ENCODE assay signal across 16 cellular contexts in genomic region chr18:46046126-46046525, GRCh38. TPM values are rescaled to one million over a fixed set of nuclear protein-coding genes. Genes with fewer than 3 reads are reported as not detected.
DNase-seq lines count a peak whose midpoint lies in the region; ATAC-seq, FAIRE-seq and TF ChIP-seq lines count a peak whose summit lies in the region.
"Had no signal": no experiment of that assay in that cellular context is flagged by ENCODE, and none has a peak within 500 bp of the region (broad histone marks: within the 10 kb centered on the region; RNA-seq: fewer than 3 reads in every experiment).

No MANE protein-coding gene starts in this region.

- no peaks in the 10 kb centered on the region for H3K79me1 ChIP-seq in H1 (ENCODE audit: low read depth, low read length)
- no peaks in the 10 kb centered on the region for H3K79me1 ChIP-seq in mesendoderm (ENCODE audit: low read length)

- H4K20me1 ChIP-seq in HCT116 (ENCODE audit: insufficient read depth) (0 out of 2 replicates have a peak, but pooled peaks cover 3% of the 10 kb centered on the region), H1 (replicated peaks in 1 of 2; ENCODE audit: control insufficient read depth in 1 of 2, insufficient read depth in 2 of 2, low read length in 2 of 2) (no peaks in the 10 kb centered on the region)

- peak overlapping the region; percentile 53 for H4K8ac ChIP-seq in H1 (ENCODE audit: extremely low read depth, insufficient read depth, low read length)
- H4K8ac ChIP-seq in mesendoderm (ENCODE audit: low read depth, low read length): no peak overlapping the region

- H3K27me3 ChIP-seq in HCT116 (ENCODE audit: insufficient read depth, low read length) (no peaks in the 10 kb centered on the region), H1 (replicated peaks in 1 of 4; ENCODE audit: control insufficient read depth in 3 of 4, extremely low read depth in 1 of 4, insufficient read depth in 3 of 4, low read length in 3 of 4) (no peaks in the 10 kb centered on the region), mesendoderm (ENCODE audit: insufficient read depth, low read length, poor library complexity) (no peaks in the 10 kb centered on the region)

- H3K4me3 ChIP-seq in HCT116 (replicated peaks in 1 of 2; ENCODE audit: low read depth in 1 of 2, low read length in 2 of 2) (no peak overlapping the region), H1 (ENCODE audit: extremely low read depth in 1 of 4, insufficient read depth in 2 of 4, low read depth in 3 of 4, low read length in 4 of 4) (no peak overlapping the region), mesendoderm (ENCODE audit: low read length) (no peak overlapping the region)

- no peak overlapping the region for H2BK5ac ChIP-seq in H1 (ENCODE audit: low read depth, low read length)
- no peak overlapping the region for H2BK5ac ChIP-seq in mesendoderm (ENCODE audit: low read length)

- WGBS in H1 (ENCODE audit: extremely low coverage in 1 of 2, insufficient coverage in 1 of 2, insufficient read length in 1 of 2, insufficient replicate concordance in 2 of 2, low coverage in 1 of 2, low lambda C conversion rate in 2 of 2, missing lambda C conversion rate in 1 of 2), 2 experiments: 87% methylated on average over 6 of the region's 6 CpGs; no CpG with 5 or more reads in 1 of the 2 experiments
- WGBS in mesendoderm (ENCODE audit: extremely low coverage, insufficient coverage, low lambda C conversion rate): no CpG with 5 or more reads among the region's 6 CpGs

- peak; percentile 48 for DNase-seq in ELF-1 (ENCODE audit: low read depth, low spot score)
- no peak for DNase-seq in HCT116 (ENCODE audit: low read depth, low spot score)
- DNase-seq in H1 (ENCODE audit: low read depth in 1 of 2, low spot score in 2 of 2): no peak
- peak; percentile 39 for DNase-seq in mesendoderm
- DNase-seq in activated naive CD4-positive, alpha-beta T cell treated with anti-CD3 and anti-CD28 coated beads, Interleukin-2, amount 10 ng/mL, durations not matched to agents 7 days and 5 days: no peak
- DNase-seq in erythroblast (lab: John Stamatoyannopoulos, UW): no peak
- DNase-seq in GM19238 (ENCODE audit: insufficient read length, low spot score): no peak
- DNase-seq: C1 segment of cervical spinal cord, NCI-H1092 treated with DMSO at 0.1 percent for 48 hours, NCI-H2107, NCI-H2227 treated with DMSO at 0.1 percent for 48 hours, NCI-H524 treated with DMSO at 0.1 percent for 48 hours, SHP77 treated with DMSO at 0.1 percent for 48 hours had no signal

- H3K36me3 Mint-ChIP-seq in activated naive CD4-positive, alpha-beta T cell treated with anti-CD3 and anti-CD28 coated beads, Interleukin-2, amount 10 ng/mL, durations not matched to agents 7 days and 5 days: peaks cover 8% of the 10 kb centered on the region

- H2AK5ac ChIP-seq in H1 (ENCODE audit: low read depth, low read length) (no peak overlapping the region), mesendoderm (ENCODE audit: low read length) (no peak overlapping the region)

- H4K5ac ChIP-seq in H1 (ENCODE audit: insufficient read length, low read depth, low read length) (no peak overlapping the region), mesendoderm (ENCODE audit: low read length) (no peak overlapping the region)

- H3K4me1 ChIP-seq in HCT116 (ENCODE audit: control insufficient read depth in 1 of 2, insufficient read depth in 2 of 2, low read length in 2 of 2) (peaks cover 5 to 16% of the 10 kb centered on the region in 2 experiments; a peak in 3 of 4 replicates), H1 (replicated peaks in 1 of 4; ENCODE audit: control insufficient read depth in 3 of 4, insufficient read depth in 4 of 4, low read length in 3 of 4) (peaks cover 0 to 8% (median 2%) of the 10 kb centered on the region in 4 experiments; a peak in 2 of 7 replicates), mesendoderm (ENCODE audit: control insufficient read depth, low read depth, low read length) (no peaks in the 10 kb centered on the region)

- no peaks in the 10 kb centered on the region; the same call in 1 of the 2 replicates for H3K79me2 ChIP-seq in HCT116 (ENCODE audit: insufficient read depth, low read length)
- H3K79me2 ChIP-seq in H1 (ENCODE audit: control insufficient read depth in 1 of 2, insufficient read depth in 2 of 2, low read length in 2 of 2): no peaks in the 10 kb centered on the region
- no peaks in the 10 kb centered on the region for H3K79me2 ChIP-seq in mesendoderm (ENCODE audit: control insufficient read depth, insufficient read depth, low read length)

- H2BK20ac ChIP-seq in H1 (ENCODE audit: low read length): no peak overlapping the region

- H3K4me3 Mint-ChIP-seq in activated naive CD4-positive, alpha-beta T cell treated with anti-CD3 and anti-CD28 coated beads, Interleukin-2, amount 10 ng/mL, durations not matched to agents 7 days and 5 days: no peak overlapping the region

- H3K9ac ChIP-seq in HCT116 (ENCODE audit: low read length) (no peak overlapping the region), H1 (replicated peaks in 1 of 4; ENCODE audit: extremely low read depth in 1 of 4, low read depth in 3 of 4, low read length in 3 of 4) (no peak overlapping the region), mesendoderm (ENCODE audit: low read length) (no peak overlapping the region)
- H3K9ac ChIP-seq: KMS-11 had no signal

- TF ChIP-seq EP300 in H1 (IDR thresholded peaks at IDR 0.05; ENCODE audit: borderline replicate concordance in 1 of 2, low read depth in 2 of 2, low read length in 2 of 2): no peak

- no peak for TF ChIP-seq RAD21 in HCT116 (IDR thresholded peaks at IDR 0.05; ENCODE audit: low read depth)
- TF ChIP-seq RAD21 in H1 (IDR thresholded peaks at IDR 0.05 in 1 of 2, conservative IDR thresholded peaks at IDR 0.05 in 1 of 2; ENCODE audit: low read depth in 2 of 2, low read length in 2 of 2): no peak; a peak in 1 of 4 replicates

- H3K4ac ChIP-seq in H1 (replicated peaks; ENCODE audit: insufficient read length, low read depth, low read length): no peak overlapping the region
- no peak overlapping the region for H3K4ac ChIP-seq in mesendoderm (ENCODE audit: low read depth, low read length)

- no peaks in the 10 kb centered on the region for H3K23me2 ChIP-seq in H1 (ENCODE audit: low read depth, low read length)

- CTCF ChIA-PET in HCT116 (lab: Charles Lee) (no interaction called here), H1 (lab: Charles Lee; ENCODE audit: partially characterized antibody) (interaction anchor here (0.6 to 2.3 kb wide), 10 partner anchors 9 to 173 kb away, joined by 3 to 9 read pairs (median 5); no protein-coding TSS in a partner anchor)
- CTCF ChIA-PET in activated naive CD4-positive, alpha-beta T cell treated with anti-CD3 and anti-CD28 coated beads, Interleukin-2, amount 10 ng/mL, durations not matched to agents 7 days and 5 days (lab: Charles Lee): interaction anchor here (1.1 kb wide), 1 partner anchor 27 kb away, joined by 5 read pairs; no protein-coding TSS in a partner anchor

- no peak overlapping the region for H2AFZ ChIP-seq in HCT116 (ENCODE audit: low read depth, low read length, poor library complexity, severe bottlenecking)
- H2AFZ ChIP-seq in H1 (ENCODE audit: low read length): no peak overlapping the region; the same call in 1 of the 2 replicates

- no peak; the same call in 1 of the 2 replicates for ATAC-seq in HCT116
- ATAC-seq: SK-N-SH treated with all-trans-retinoic acid at 6 μM for 48 hours had no signal

- H3K9me3 ChIP-seq in HCT116 (ENCODE audit: control insufficient read depth in 1 of 2, insufficient read depth in 1 of 2, low read depth in 1 of 2, low read length in 2 of 2) (no peaks in the 10 kb centered on the region), H1 (ENCODE audit: insufficient read depth in 2 of 2, low read depth in 1 of 2, low read length in 1 of 2) (no peaks in the 10 kb centered on the region)

- H3K36me3 ChIP-seq in HCT116 (ENCODE audit: control insufficient read depth in 1 of 2, insufficient read depth in 2 of 2, low read length in 2 of 2) (no peaks in the 10 kb centered on the region), H1 (ENCODE audit: control insufficient read depth in 2 of 4, insufficient read depth in 4 of 4, low read length in 3 of 4) (no peaks in the 10 kb centered on the region), mesendoderm (ENCODE audit: control insufficient read depth, insufficient read depth, low read length) (no peaks in the 10 kb centered on the region)

- RAD21 ChIA-PET in HCT116 (lab: Charles Lee; ENCODE audit: low non-redundant PET in 1 of 2, low total read pairs in 2 of 2, uncharacterized antibody in 2 of 2, unreplicated experiment in 2 of 2): no interaction called here

- no peaks in the 10 kb centered on the region for H3K9me2 ChIP-seq in HCT116 (ENCODE audit: insufficient read depth)

- H3K27ac Mint-ChIP-seq in activated naive CD4-positive, alpha-beta T cell treated with anti-CD3 and anti-CD28 coated beads, Interleukin-2, amount 10 ng/mL, durations not matched to agents 7 days and 5 days: no peak overlapping the region

- H3K4me1 Mint-ChIP-seq in activated naive CD4-positive, alpha-beta T cell treated with anti-CD3 and anti-CD28 coated beads, Interleukin-2, amount 10 ng/mL, durations not matched to agents 7 days and 5 days: peaks cover 23% of the 10 kb centered on the region

- H2BK12ac ChIP-seq in H1 (ENCODE audit: low read depth, low read length): no peak overlapping the region

- H3K18ac ChIP-seq in H1 (ENCODE audit: extremely low read depth, low read length) (no peak overlapping the region), mesendoderm (ENCODE audit: low read length) (no peak overlapping the region)

- TF ChIP-seq CTCF in HCT116 (IDR thresholded peaks at IDR 0.05 in 2 of 3, conservative IDR thresholded peaks at IDR 0.05 in 1 of 3; ENCODE audit: borderline replicate concordance in 1 of 3, insufficient read depth in 1 of 3, low read depth in 2 of 3, low read length in 2 of 3) (peak in 2 of 3 experiments; percentile 10 to 25; a peak in 2 of 6 replicates), H1 (IDR thresholded peaks at IDR 0.05; ENCODE audit: control extremely low read depth in 1 of 3, insufficient read depth in 1 of 3, low read depth in 1 of 3, low read length in 3 of 3) (peak in 2 of 3 experiments; percentile 36 to 50; a peak in 2 of 4 replicates)

- peaks cover 3% of the 10 kb centered on the region for H3K9me3 Mint-ChIP-seq in activated naive CD4-positive, alpha-beta T cell treated with anti-CD3 and anti-CD28 coated beads, Interleukin-2, amount 10 ng/mL, durations not matched to agents 7 days and 5 days

- TF ChIP-seq POLR2A in HCT116 (IDR thresholded peaks at IDR 0.05; ENCODE audit: borderline replicate concordance, extremely low read depth, insufficient read depth, insufficient read length) (no peak), H1 (IDR thresholded peaks at IDR 0.05; ENCODE audit: control extremely low read depth in 1 of 2, low read depth in 2 of 2, low read length in 2 of 2) (no peak), erythroblast (IDR thresholded peaks at IDR 0.05; ENCODE audit: low read length) (no peak)

- H3K4me2 ChIP-seq in HCT116 (ENCODE audit: low read length): no peak overlapping the region
- no peak overlapping the region for H3K4me2 ChIP-seq in H1 (ENCODE audit: insufficient read depth in 1 of 2, low read depth in 2 of 2, low read length in 2 of 2)
- no peak overlapping the region for H3K4me2 ChIP-seq in mesendoderm (ENCODE audit: low read length)
- H3K4me2 ChIP-seq: KMS-11 had no signal

- intact Hi-C loops in HCT116 (cut with micrococcal nuclease): no loop called here

- H2BK15ac ChIP-seq in H1 (ENCODE audit: low read length): no peak overlapping the region
- no peak overlapping the region for H2BK15ac ChIP-seq in mesendoderm (replicated peaks; ENCODE audit: low read depth)

- H3K27ac ChIP-seq in HCT116 (ENCODE audit: low read depth, low read length): no peak overlapping the region
- no peak overlapping the region for H3K27ac ChIP-seq in H1 (ENCODE audit: low read depth, low read length)
- H3K27ac ChIP-seq in mesendoderm (ENCODE audit: low read depth, low read length): no peak overlapping the region
- H3K27ac ChIP-seq: KMS-11 had no signal

- no peak overlapping the region for H3K14ac ChIP-seq in H1 (ENCODE audit: insufficient read length)

- H2BK120ac ChIP-seq in H1 (replicated peaks; ENCODE audit: low read depth, low read length) (no peak overlapping the region), mesendoderm (ENCODE audit: low read depth, low read length) (no peak overlapping the region)

- H3K56ac ChIP-seq in H1 (replicated peaks; ENCODE audit: insufficient read length, low read depth, low read length): no peak overlapping the region
- no peak overlapping the region for H3K56ac ChIP-seq in mesendoderm (ENCODE audit: low read length)

- no peak overlapping the region for H3K23ac ChIP-seq in H1 (ENCODE audit: insufficient read length)
- H3K23ac ChIP-seq in mesendoderm (ENCODE audit: low read length): no peak overlapping the region

- no peak for FAIRE-seq in H1 (lab: Jason Lieb, UNC)

- POLR2A ChIA-PET in HCT116 (lab: Charles Lee): no interaction called here
- POLR2A ChIA-PET in H1 (lab: Charles Lee; ENCODE audit: partially characterized antibody): no interaction called here

- H4K91ac ChIP-seq in H1 (replicated peaks; ENCODE audit: insufficient read length, low read length): no peak overlapping the region

- no TSS peak for BruUV-seq in HCT116 (replicated peaks; lab: Mats Ljungman, UMichigan)

- H3K27me3 Mint-ChIP-seq in activated naive CD4-positive, alpha-beta T cell treated with anti-CD3 and anti-CD28 coated beads, Interleukin-2, amount 10 ng/mL, durations not matched to agents 7 days and 5 days: peaks cover 4% of the 10 kb centered on the region

RNA-seq across cellular contexts. Expression of gene PSTPIP2, which starts 25.9 kb away (rescaled TPM):
- total RNA-seq in HCT116 (2021; ENCODE audit: unreplicated experiment): 20.0 TPM
- polyA plus RNA-seq in HCT116 (2012): 10.3 and 11.3 TPM in 2 replicates
- 2.4 and 2.7 TPM in 2 replicates for total RNA-seq in H1 (2021; fragmentation: NEBNext Ultra II Directional; extraction: Animal tissue kit (Norgen Biotek cat#: 25700))
- 0.93 and 1.8 TPM in 2 replicates for polyA plus RNA-seq in H1 (2011; rRNA removed)
- polyA plus RNA-seq in H1 (2011; cell fraction: cytosol; rRNA removed): 1.6 TPM
- 1.2 TPM for polyA plus RNA-seq in H1 (2011; cell fraction: nucleus; rRNA removed)
- polyA plus RNA-seq in H1 (2012, experiment 1 of 2): 1.1 to 2.5 TPM (median 1.3 TPM) in 4 replicates
- 0.22 TPM for polyA plus RNA-seq in H1 (2012, experiment 2 of 2)
- polyA plus RNA-seq in H1 (2013, experiment 1 of 2): 2.6 TPM
- 2.6 TPM for polyA plus RNA-seq in H1 (2013, experiment 2 of 2)
- polyA minus RNA-seq in H1 (2011; rRNA and poly(A)+ RNA removed): 1.1 and 1.3 TPM in 2 replicates
- 3.2 TPM for polyA minus RNA-seq in H1 (2011; cell fraction: cytosol; rRNA and poly(A)+ RNA removed)
- polyA minus RNA-seq in H1 (2011; cell fraction: nucleus; rRNA and poly(A)+ RNA removed): 2.3 TPM
- 1.7 TPM for polyA plus RNA-seq in mesendoderm (2013, experiment 1 of 2)
- 1.9 TPM for polyA plus RNA-seq in mesendoderm (2013, experiment 2 of 2)
- total RNA-seq: OCI-LY7 had no signal

RNA-seq across cellular contexts. Expression of gene ATP5F1A, which starts 52.0 kb away (rescaled TPM):
- 563 TPM for total RNA-seq in HCT116 (2021; ENCODE audit: unreplicated experiment)
- polyA plus RNA-seq in HCT116 (2012): 437 and 495 TPM in 2 replicates
- total RNA-seq in H1 (2021; fragmentation: NEBNext Ultra II Directional; extraction: Animal tissue kit (Norgen Biotek cat#: 25700)): 669 and 685 TPM in 2 replicates
- polyA plus RNA-seq in H1 (2011; rRNA removed): 796 and 970 TPM in 2 replicates
- 1,314 TPM for polyA plus RNA-seq in H1 (2011; cell fraction: cytosol; rRNA removed)
- 497 TPM for polyA plus RNA-seq in H1 (2011; cell fraction: nucleus; rRNA removed)
- 617 to 814 TPM (median 732 TPM) in 4 replicates for polyA plus RNA-seq in H1 (2012, experiment 1 of 2)
- polyA plus RNA-seq in H1 (2012, experiment 2 of 2): 128 TPM
- polyA plus RNA-seq in H1 (2013, experiment 1 of 2): 353 TPM
- 337 TPM for polyA plus RNA-seq in H1 (2013, experiment 2 of 2)
- 1,058 and 1,152 TPM in 2 replicates for polyA minus RNA-seq in H1 (2011; rRNA and poly(A)+ RNA removed)
- polyA minus RNA-seq in H1 (2011; cell fraction: cytosol; rRNA and poly(A)+ RNA removed): 466 TPM
- 236 TPM for polyA minus RNA-seq in H1 (2011; cell fraction: nucleus; rRNA and poly(A)+ RNA removed)
- polyA plus RNA-seq in mesendoderm (2013, experiment 1 of 2): 381 TPM
- 380 TPM for polyA plus RNA-seq in mesendoderm (2013, experiment 2 of 2)

RNA-seq across cellular contexts. Expression of gene HAUS1, which starts 58.1 kb away (rescaled TPM):
- total RNA-seq in HCT116 (2021; ENCODE audit: unreplicated experiment): 46.2 TPM
- polyA plus RNA-seq in HCT116 (2012): 23.8 and 39.9 TPM in 2 replicates
- 91.7 and 104 TPM in 2 replicates for total RNA-seq in H1 (2021; fragmentation: NEBNext Ultra II Directional; extraction: Animal tissue kit (Norgen Biotek cat#: 25700))
- 44.2 and 104 TPM in 2 replicates for polyA plus RNA-seq in H1 (2011; rRNA removed)
- 108 TPM for polyA plus RNA-seq in H1 (2011; cell fraction: cytosol; rRNA removed)
- polyA plus RNA-seq in H1 (2011; cell fraction: nucleus; rRNA removed): 24.2 TPM
- polyA plus RNA-seq in H1 (2012, experiment 1 of 2): 78.7 to 123 TPM (median 96.1 TPM) in 4 replicates
- 25.4 TPM for polyA plus RNA-seq in H1 (2012, experiment 2 of 2)
- polyA plus RNA-seq in H1 (2013, experiment 1 of 2): 116 TPM
- polyA plus RNA-seq in H1 (2013, experiment 2 of 2): 124 TPM
- polyA minus RNA-seq in H1 (2011; rRNA and poly(A)+ RNA removed): 31.3 and 34.1 TPM in 2 replicates
- 36.3 TPM for polyA minus RNA-seq in H1 (2011; cell fraction: cytosol; rRNA and poly(A)+ RNA removed)
- 21.8 TPM for polyA minus RNA-seq in H1 (2011; cell fraction: nucleus; rRNA and poly(A)+ RNA removed)
- 148 TPM for polyA plus RNA-seq in mesendoderm (2013, experiment 1 of 2)
- 213 TPM for polyA plus RNA-seq in mesendoderm (2013, experiment 2 of 2)

Comparison
In these comparisons a context has a peak if more than half of its experiments do, and no peak if none do; other contexts are left out.
1. DNase-seq: peak in ELF-1 (single experiment) and mesendoderm (single experiment); none in HCT116 (single experiment), H1 (0 of 2), activated naive CD4-positive, alpha-beta T cell treated with anti-CD3 and anti-CD28 coated beads, Interleukin-2, amount 10 ng/mL, durations not matched to agents 7 days and 5 days (single experiment), erythroblast (0 of 2) and GM19238 (single experiment).